In the genomic region with DNA sequence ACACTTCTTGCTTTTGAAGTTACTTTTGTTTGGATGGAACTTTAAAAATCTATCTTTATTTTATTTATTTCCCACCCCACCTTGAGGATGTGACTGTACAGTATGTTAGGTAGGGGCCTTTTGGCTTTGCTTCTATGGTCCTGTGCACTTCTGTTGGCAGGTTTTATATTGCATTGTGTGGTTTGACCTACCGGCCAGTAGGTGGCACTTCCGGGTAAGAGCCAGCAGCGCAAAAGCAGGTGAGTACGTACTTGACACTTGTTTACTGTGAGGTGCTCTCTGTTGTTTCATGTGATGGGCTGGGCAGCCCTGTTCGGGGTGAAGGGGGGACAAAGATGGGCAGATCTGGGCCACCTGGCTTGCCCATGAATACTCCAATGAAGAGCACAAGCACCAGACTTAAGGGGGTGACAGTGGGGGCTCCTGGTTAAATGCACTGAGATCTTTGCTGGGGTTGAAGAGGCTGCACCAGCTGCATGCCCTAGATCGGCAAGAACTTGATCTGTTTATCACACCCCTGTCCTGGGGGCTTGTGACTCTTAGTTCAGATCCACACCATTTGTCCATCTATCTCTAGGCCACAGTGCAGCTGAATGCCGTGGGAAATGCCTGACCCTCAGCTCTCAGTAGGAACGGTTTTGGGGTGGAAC, we compare ENCODE assay signal across 9 cellular contexts.
DNase-seq lines count a peak whose midpoint lies in the region; ATAC-seq and TF ChIP-seq lines count a peak whose summit lies in the region.
"Had no signal": no experiment of that assay in that cellular context is flagged by ENCODE, and none has a peak within 500 bp of the region (broad histone marks: within the 10 kb centered on the region; RNA-seq: fewer than 3 reads in every experiment).

No MANE protein-coding gene starts in this region.

- peak; percentile 96 for ATAC-seq in GM19043 (IDR thresholded peaks at IDR 0.05; ENCODE audit: low read depth, unreplicated experiment)
- peak; percentile 99 for ATAC-seq in HG03159 (IDR thresholded peaks at IDR 0.05; ENCODE audit: unreplicated experiment)

- no peak overlapping the region for H3K4me3 ChIP-seq in BE2C (ENCODE audit: low read depth, low read length)
- H3K4me3 ChIP-seq: thoracic aorta had no signal

- no peaks in the 10 kb centered on the region for H3K4me1 ChIP-seq in BE2C

- no peaks in the 10 kb centered on the region for H3K27me3 ChIP-seq in BE2C

- H3K36me3 ChIP-seq in BE2C: no peaks in the 10 kb centered on the region
- H3K36me3 ChIP-seq: thoracic aorta had no signal

- DNase-seq in BE2C (peak; percentile 34), RKO (ENCODE audit: low spot score) (peak; percentile 66), iris pigment epithelial cell (ENCODE audit: low read depth) (peak; percentile 10), mesenteric fat pad (ENCODE audit: low spot score) (no peak), dedifferentiated amniotic fluid mesenchymal stem cell (ENCODE audit: extremely low spot score) (no peak)
- no peak for DNase-seq in activated CD8-positive, alpha-beta memory T cell treated with anti-CD3 and anti-CD28 coated beads, Interleukin-2, amount 50 U/mL, for 4 hours

- no peaks in the 10 kb centered on the region for H3K9me3 ChIP-seq in BE2C

- peak; percentile 76 for TF ChIP-seq CTCF in BE2C (IDR thresholded peaks at IDR 0.05; ENCODE audit: low read depth, low read length)

Comparison
In these comparisons a context has a peak if more than half of its experiments do, and no peak if none do; other contexts are left out.
1. DNase-seq: peak in BE2C (single experiment), RKO (single experiment) and iris pigment epithelial cell (single experiment); none in mesenteric fat pad (single experiment), activated CD8-positive, alpha-beta memory T cell treated with anti-CD3 and anti-CD28 coated beads, Interleukin-2, amount 50 U/mL, for 4 hours (single experiment) and dedifferentiated amniotic fluid mesenchymal stem cell (single experiment).